In the genomic region with DNA sequence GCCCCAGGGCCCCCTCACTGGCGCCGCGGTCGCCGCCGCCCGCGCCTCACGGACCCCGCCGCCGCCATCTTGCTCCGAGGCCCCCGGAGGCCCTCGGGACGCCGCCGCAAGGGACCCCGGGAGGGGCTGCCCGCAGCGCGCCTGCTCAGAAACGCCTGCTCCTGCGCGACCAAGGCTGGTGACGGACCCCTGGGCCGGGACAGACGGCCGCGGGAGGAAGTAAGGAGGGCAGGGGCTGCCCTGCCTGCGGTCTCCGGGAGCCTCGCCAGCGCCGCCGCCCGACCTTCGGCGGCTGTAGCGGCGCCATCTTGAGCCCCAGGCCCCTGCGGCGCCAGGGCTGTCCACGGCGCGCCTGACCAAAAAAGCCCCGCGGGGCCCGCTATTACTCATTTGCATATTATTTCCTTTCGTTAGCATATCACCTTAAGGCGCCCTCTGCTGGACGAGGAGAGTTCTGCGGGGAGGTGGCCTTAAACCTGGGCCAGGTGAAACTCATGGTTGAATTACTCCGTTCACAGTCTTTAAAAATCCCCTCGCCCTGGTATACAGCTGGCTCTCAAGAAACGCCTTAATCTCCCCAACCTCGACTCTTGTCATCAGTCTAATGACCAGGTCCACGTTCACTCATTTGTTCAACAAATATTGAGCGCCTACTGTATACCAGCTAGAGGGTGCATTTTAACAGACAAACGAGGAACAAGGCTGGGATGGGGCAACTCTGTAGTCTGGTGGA, we compare ENCODE assay signal across 8 cellular contexts. TPM values are rescaled to one million over a fixed set of nuclear protein-coding genes. Genes with fewer than 3 reads are reported as not detected.
DNase-seq lines count a peak whose midpoint lies in the region; ATAC-seq and TF ChIP-seq lines count a peak whose summit lies in the region.

A gene with protein sequence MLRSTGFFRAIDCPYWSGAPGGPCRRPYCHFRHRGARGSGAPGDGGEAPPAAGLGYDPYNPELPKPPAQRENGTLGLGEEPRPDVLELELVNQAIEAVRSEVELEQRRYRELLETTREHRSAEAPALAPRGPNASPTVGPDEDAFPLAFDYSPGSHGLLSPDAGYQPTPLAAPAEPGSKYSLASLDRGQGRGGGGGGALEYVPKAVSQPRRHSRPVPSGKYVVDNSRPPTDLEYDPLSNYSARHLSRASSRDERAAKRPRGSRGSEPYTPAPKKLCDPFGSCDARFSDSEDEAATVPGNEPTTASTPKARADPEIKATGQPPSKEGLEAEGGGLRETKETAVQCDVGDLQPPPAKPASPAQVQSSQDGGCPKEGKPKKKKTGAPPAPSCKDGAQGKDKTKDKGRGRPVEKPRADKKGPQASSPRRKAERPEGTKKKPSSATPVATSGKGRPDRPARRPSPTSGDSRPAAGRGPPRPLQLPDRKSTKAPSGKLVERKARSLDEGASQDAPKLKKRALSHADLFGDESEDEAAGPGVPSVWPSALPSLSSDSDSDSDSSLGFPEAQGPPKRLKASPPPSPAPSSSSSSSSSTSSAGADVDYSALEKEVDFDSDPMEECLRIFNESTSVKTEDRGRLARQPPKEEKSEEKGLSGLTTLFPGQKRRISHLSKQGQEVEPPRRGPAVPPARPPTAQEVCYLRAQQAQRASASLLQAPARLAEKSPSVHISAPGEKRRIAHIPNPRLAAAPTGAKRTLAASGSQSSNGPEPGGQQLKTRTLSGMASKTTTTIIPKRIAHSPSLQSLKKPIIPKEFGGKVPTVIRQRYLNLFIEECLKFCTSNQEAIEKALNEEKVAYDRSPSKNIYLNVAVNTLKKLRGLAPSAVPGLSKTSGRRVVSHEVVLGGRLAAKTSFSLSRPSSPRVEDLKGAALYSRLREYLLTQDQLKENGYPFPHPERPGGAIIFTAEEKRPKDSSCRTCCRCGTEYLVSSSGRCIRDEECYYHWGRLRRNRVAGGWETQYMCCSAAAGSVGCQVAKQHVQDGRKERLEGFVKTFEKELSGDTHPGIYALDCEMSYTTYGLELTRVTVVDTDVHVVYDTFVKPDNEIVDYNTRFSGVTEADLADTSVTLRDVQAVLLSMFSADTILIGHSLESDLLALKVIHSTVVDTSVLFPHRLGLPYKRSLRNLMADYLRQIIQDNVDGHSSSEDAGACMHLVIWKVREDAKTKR (minus strand): TSS at position 85 of the 733 bp plus-strand sequence. CDS start 125 bp downstream, outside the sequence.

- 4 to 8% methylated on average over 21 to 60 of the region's 60 CpGs for WGBS in endodermal cell (ENCODE audit: insufficient coverage in 1 of 2, insufficient read length in 1 of 2), 2 experiments
- WGBS in mesodermal cell (ENCODE audit: insufficient coverage in 2 of 2), 2 experiments = 4% methylated on average over 51 to 52 of the region's 60 CpGs

- DNase-seq in Caki2 (ENCODE audit: low read depth) (peak; percentile 86), HUDEP-2 (lab: John Stamatoyannopoulos, UW; ENCODE audit: unreplicated experiment in 76 of 76) (peak in 73 of 76 experiments; percentile 70 to 99 (median 96)), NOMO-1 treated with dmso at 0.1 percent for 144 hours (lab: John Stamatoyannopoulos, UW; ENCODE audit: unreplicated experiment) (peak; percentile 86), endodermal cell (peak; percentile 99)
- DNase-seq in activated CD8-positive, alpha-beta memory T cell treated with anti-CD3 and anti-CD28 coated beads for 48 hours (ENCODE audit: low read depth in 2 of 3, low spot score in 2 of 3) = peak; percentile 89 to 98 (median 98)
- DNase-seq in stimulated activated CD8-positive, alpha-beta memory T cell treated with anti-CD3 and anti-CD28 coated beads, Interleukin-15, amount 100 ng/mL, for 4 hours (ENCODE audit: low read depth in 2 of 2) = peak; percentile 94 to 95

- peak within 1 kb of the TSS; percentile 100 for H3K27ac ChIP-seq in endodermal cell (ENCODE audit: low read depth, low read length)
- H3K27ac ChIP-seq in mesodermal cell (ENCODE audit: low read depth, low read length, severe bottlenecking) = peak within 1 kb of the TSS; percentile 100

- H3K36me3 ChIP-seq in endodermal cell (ENCODE audit: control insufficient read depth, insufficient read depth, low read length) (peaks cover 4% of the 10 kb centered on the region), mesodermal cell (ENCODE audit: control insufficient read depth, insufficient read depth, low read length) (peaks cover 34% of the 10 kb centered on the region)

- H3K4me3 ChIP-seq in endodermal cell (ENCODE audit: low read length) (peak within 1 kb of the TSS; percentile 89), mesodermal cell (ENCODE audit: extremely low read depth, insufficient read depth, low read length, poor library complexity, severe bottlenecking) (peak within 1 kb of the TSS; percentile 99)

- no peaks in the 10 kb centered on the region for H3K27me3 ChIP-seq in endodermal cell (ENCODE audit: control insufficient read depth, insufficient read depth, low read length, poor library complexity, severe bottlenecking)

- no peaks in the 10 kb centered on the region for H3K9me3 ChIP-seq in endodermal cell (ENCODE audit: control insufficient read depth, low read length)
- H3K9me3 ChIP-seq in mesodermal cell (ENCODE audit: control insufficient read depth, low read length) = no peaks in the 10 kb centered on the region

- H3K4me3 Mint-ChIP-seq in endodermal cell = peak within 1 kb of the TSS; percentile 83

- H3K27me3 Mint-ChIP-seq in endodermal cell (ENCODE audit: insufficient read depth) = no peaks in the 10 kb centered on the region

- peaks cover 8% of the 10 kb centered on the region for H3K36me3 Mint-ChIP-seq in endodermal cell (ENCODE audit: low read depth)

- peak; percentile 96 for TF ChIP-seq CTCF in endodermal cell (conservative IDR thresholded peaks at IDR 0.05)

- ATAC-seq in GM21367 (IDR thresholded peaks at IDR 0.05; ENCODE audit: unreplicated experiment) = peak; percentile 53

- no peaks in the 10 kb centered on the region for H3K9me3 Mint-ChIP-seq in endodermal cell

- H3K4me1 Mint-ChIP-seq in endodermal cell = peaks cover 15% of the 10 kb centered on the region

- peak within 1 kb of the TSS; percentile 98 for H3K9ac ChIP-seq in endodermal cell (ENCODE audit: extremely low read depth, low read length, poor library complexity, severe bottlenecking)

- H3K4me1 ChIP-seq in endodermal cell (ENCODE audit: control insufficient read depth, insufficient read depth, low read length) = peaks cover 3% of the 10 kb centered on the region
- H3K4me1 ChIP-seq in mesodermal cell (ENCODE audit: control insufficient read depth, insufficient read depth, low read length, poor library complexity, severe bottlenecking) = peaks cover 9% of the 10 kb centered on the region

- H3K27ac Mint-ChIP-seq in endodermal cell = peak within 1 kb of the TSS; percentile 96

- in situ Hi-C loops in Caki2 (cut with HindIII; ENCODE audit: low pct_unique_long_range_greater_than_20kb, low sequenced_read_pairs) = no loop called here

RNA-seq across cellular contexts. Expression of the gene that starts here (rescaled TPM):
- 10.5 and 14.4 TPM in 2 replicates for total RNA-seq in Caki2 (2014; rRNA removed; shearing (Covaris generic); ENCODE audit: low replicate concordance)
- 10 to 100 TPM; 51.6 to 56.4 TPM for total RNA-seq in endodermal cell
- 26.5 TPM for polyA plus RNA-seq in endodermal cell (2013, experiment 1 of 2)
- polyA plus RNA-seq in endodermal cell (2013, experiment 2 of 2) = 26.7 TPM
- 23.2 TPM for polyA plus RNA-seq in mesodermal cell (2013, experiment 1 of 2)
- polyA plus RNA-seq in mesodermal cell (2013, experiment 2 of 2) = 21.6 TPM

Comparison
In these comparisons a context has a peak if more than half of its experiments do, and no peak if none do; other contexts are left out.
1. Peak in every context shown above with its lines: DNase-seq, ATAC-seq, H3K4me3 ChIP-seq and H3K27ac ChIP-seq.